ENCODE assay signal across 13 cellular contexts in genomic region chr10:72764151-72764550, GRCh38.
DNase-seq lines count a peak whose midpoint lies in the region; ATAC-seq and TF ChIP-seq lines count a peak whose summit lies in the region.
"Had no signal": no experiment of that assay in that cellular context is flagged by ENCODE, and none has a peak within 500 bp of the region (broad histone marks: within the 10 kb centered on the region; RNA-seq: fewer than 3 reads in every experiment).

No MANE protein-coding gene starts in this region.

- DNase-seq in AG09309 (ENCODE audit: low read depth) (peak; percentile 95), HT1080 (ENCODE audit: low read depth) (peak; percentile 67), mammary epithelial cell (peak; percentile 55), mesenchymal stem cell (peak; percentile 67), cerebellar nuclear complex (lab: John Stamatoyannopoulos, UW) (no peak)
- DNase-seq in activated CD4-positive, alpha-beta T cell treated with anti-CD3 and anti-CD28 coated beads for 48 hours: no peak
- DNase-seq in stimulated activated CD4-positive, alpha-beta T cell treated with anti-CD3 and anti-CD28 coated beads, Interleukin-4, amount 100 ng/mL, for 1 hour: no peak
- DNase-seq: activated CD4-positive, alpha-beta T cell treated with anti-CD3 and anti-CD28 coated beads for 36 hours; NCI-H2081 treated with DMSO at 0.1 percent for 48 hours had no signal

- no TSS peak for BruUV-seq in mammary epithelial cell (replicated peaks; lab: Mats Ljungman, UMichigan)

- in situ Hi-C loops in mammary epithelial cell (cut with MboI; ENCODE audit: low sequenced_read_pairs in 2 of 2): no loop called here

- no peak overlapping the region for H3K27ac ChIP-seq in mammary epithelial cell (ENCODE audit: insufficient read depth, low read depth, low read length)
- peak overlapping the region; percentile 62 for H3K27ac ChIP-seq in mesenchymal stem cell (ENCODE audit: low read length, poor library complexity, severe bottlenecking)
- H3K27ac ChIP-seq: BLaER1 treated with 17β-estradiol and CSF1 and Interleukin-3, amounts not matched to agents 10 nM and 100 nM had no signal

- H3K18ac ChIP-seq in mesenchymal stem cell (ENCODE audit: low read depth in 1 of 2, low read length in 2 of 2): no peak overlapping the region

- no peak overlapping the region for H3K23ac ChIP-seq in mesenchymal stem cell (ENCODE audit: low read length in 2 of 2)

- H2AK5ac ChIP-seq in mesenchymal stem cell (ENCODE audit: low read length, severe bottlenecking): no peak overlapping the region

- H2BK12ac ChIP-seq in mesenchymal stem cell (ENCODE audit: low read length in 2 of 2): no peak overlapping the region

- CTCF ChIA-PET in mammary epithelial cell (lab: Charles Lee; ENCODE audit: low non-redundant PET): interaction anchor here (0.6 kb wide), 1 partner anchor 70 kb away, joined by 3 read pairs; no protein-coding TSS in a partner anchor

- H3K27me3 ChIP-seq in mammary epithelial cell (ENCODE audit: insufficient read depth, low read length) (no peaks in the 10 kb centered on the region), mesenchymal stem cell (ENCODE audit: control insufficient read depth in 1 of 2, insufficient read depth in 1 of 2, low read length in 2 of 2) (no peaks in the 10 kb centered on the region)
- H3K27me3 ChIP-seq: BLaER1 treated with 17β-estradiol and CSF1 and Interleukin-3, amounts not matched to agents 10 nM and 100 nM had no signal

- H2BK120ac ChIP-seq in mesenchymal stem cell (ENCODE audit: low read depth, low read length): no peak overlapping the region

- H3K36me3 ChIP-seq in mammary epithelial cell (ENCODE audit: insufficient read depth, low read length) (peaks cover 3% of the 10 kb centered on the region), mesenchymal stem cell (ENCODE audit: control insufficient read depth in 1 of 2, insufficient read depth in 2 of 2, low read depth in 1 of 2, low read length in 2 of 2) (peaks cover 0 to 5% of the 10 kb centered on the region in 2 experiments)

- no peak overlapping the region for H2BK5ac ChIP-seq in mesenchymal stem cell (ENCODE audit: low read depth, low read length, poor library complexity, severe bottlenecking)

- intact Hi-C loops in mammary epithelial cell (cut with micrococcal nuclease): no loop called here

- H3K79me1 ChIP-seq in mesenchymal stem cell (replicated peaks; ENCODE audit: low read length, poor library complexity, severe bottlenecking): peaks cover 22% of the 10 kb centered on the region

- no peak for ATAC-seq in HG03139 (IDR thresholded peaks at IDR 0.05; ENCODE audit: unreplicated experiment)
- ATAC-seq: activated CD4-positive, alpha-beta T cell treated with anti-CD3 and anti-CD28 coated beads for 36 hours; activated T-helper 17 cell treated with anti-CD3 and anti-CD28 coated beads, Interleukin-2, amount 50 U/mL, for 72 hours; natural killer cell treated with Interleukin-12 subunit alpha and Interleukin-12 subunit beta and Interleukin-15 and Interleukin-18, amount 100 ng/mL, for 72 hours had no signal

- H3K4ac ChIP-seq in mesenchymal stem cell (ENCODE audit: low read depth in 1 of 2, low read length in 2 of 2): no peak overlapping the region

- no peak for TF ChIP-seq CTCF in AG09309 (IDR thresholded peaks at IDR 0.05; ENCODE audit: control insufficient read depth, insufficient read depth, low read depth, low read length, missing control alignments)
- TF ChIP-seq CTCF in mammary epithelial cell (conservative IDR thresholded peaks at IDR 0.05 in 1 of 2, IDR thresholded peaks at IDR 0.05 in 1 of 2; ENCODE audit: extremely low read depth in 1 of 2, insufficient read depth in 1 of 2, low read depth in 1 of 2, low read length in 2 of 2): no peak

- H4K20me1 ChIP-seq in mammary epithelial cell (ENCODE audit: insufficient read depth, low read length): no peaks in the 10 kb centered on the region
- H4K20me1 ChIP-seq: BLaER1 treated with 17β-estradiol and CSF1 and Interleukin-3, amounts not matched to agents 10 nM and 100 nM had no signal

- H3K9ac ChIP-seq in mammary epithelial cell (ENCODE audit: insufficient read depth, low read length) (no peak overlapping the region), mesenchymal stem cell (ENCODE audit: low read length) (no peak overlapping the region)
- H3K9ac ChIP-seq: BLaER1 treated with 17β-estradiol and CSF1 and Interleukin-3, amounts not matched to agents 10 nM and 100 nM had no signal

- H3K9me3 ChIP-seq in mammary epithelial cell (replicated peaks; ENCODE audit: insufficient read depth, low read length): peaks cover 4% of the 10 kb centered on the region
- H3K9me3 ChIP-seq in mesenchymal stem cell (ENCODE audit: control insufficient read depth, low read length): peaks cover 6% of the 10 kb centered on the region

- dilution Hi-C loops in mammary epithelial cell (cut with HindIII; ENCODE audit: low sequenced_read_pairs): no loop called here

- H2BK15ac ChIP-seq in mesenchymal stem cell (ENCODE audit: low read depth, poor library complexity, severe bottlenecking): no peak overlapping the region

- no peak overlapping the region for H3K14ac ChIP-seq in mesenchymal stem cell (ENCODE audit: low read length in 2 of 2)

- H4K8ac ChIP-seq in mesenchymal stem cell (ENCODE audit: low read length): no peak overlapping the region

- H3K4me2 ChIP-seq in mammary epithelial cell (ENCODE audit: insufficient read depth, low read depth, low read length): peak overlapping the region; percentile 14
- no peak overlapping the region for H3K4me2 ChIP-seq in mesenchymal stem cell (ENCODE audit: low read length, poor library complexity, severe bottlenecking)
- H3K4me2 ChIP-seq: BLaER1 treated with 17β-estradiol and CSF1 and Interleukin-3, amounts not matched to agents 10 nM and 100 nM had no signal

- peaks cover 13% of the 10 kb centered on the region for H3K4me1 ChIP-seq in mammary epithelial cell (ENCODE audit: insufficient read depth, low read length)
- peaks cover 6% of the 10 kb centered on the region for H3K4me1 ChIP-seq in mesenchymal stem cell (ENCODE audit: control insufficient read depth, insufficient read depth, low read depth, low read length)
- H3K4me1 ChIP-seq: BLaER1 treated with 17β-estradiol and CSF1 and Interleukin-3, amounts not matched to agents 10 nM and 100 nM had no signal

- H4K91ac ChIP-seq in mesenchymal stem cell (ENCODE audit: low read length): no peak overlapping the region

- H2AFZ ChIP-seq in mammary epithelial cell (ENCODE audit: low read depth, low read length) (no peak overlapping the region), mesenchymal stem cell (ENCODE audit: low read depth, low read length) (no peak overlapping the region)

- H3K4me3 ChIP-seq in AG09309 (ENCODE audit: control insufficient read depth, low read depth, low read length) (no peak overlapping the region), mammary epithelial cell (replicated peaks in 1 of 3; ENCODE audit: insufficient read depth in 1 of 3, low read depth in 2 of 3, low read length in 3 of 3) (no peak overlapping the region), mesenchymal stem cell (ENCODE audit: insufficient read depth in 1 of 2, low read depth in 1 of 2, low read length in 2 of 2) (no peak overlapping the region)
- H3K4me3 ChIP-seq: BLaER1 treated with 17β-estradiol and CSF1 and Interleukin-3, amounts not matched to agents 10 nM and 100 nM had no signal

- peaks cover 26% of the 10 kb centered on the region for H3K79me2 ChIP-seq in mammary epithelial cell (ENCODE audit: insufficient read depth, low read length)

Comparison
In these comparisons a context has a peak if more than half of its experiments do, and no peak if none do; other contexts are left out.
1. DNase-seq: peak in AG09309 (single experiment), HT1080 (single experiment), mammary epithelial cell (single experiment) and mesenchymal stem cell (single experiment); none in cerebellar nuclear complex (0 of 2), activated CD4-positive, alpha-beta T cell treated with anti-CD3 and anti-CD28 coated beads for 48 hours (single experiment) and stimulated activated CD4-positive, alpha-beta T cell treated with anti-CD3 and anti-CD28 coated beads, Interleukin-4, amount 100 ng/mL, for 1 hour (single experiment).